Comparison of ENCODE assay signal across 1 cellular context in genomic region chr20:43442310-43442880, GRCh38.
TF ChIP-seq lines count a peak whose summit lies in the region.

No MANE protein-coding gene starts in this region.

TF ChIP-seq in A549, 52 proteins besides CTCF, POLR2A, EP300 and RAD21 (continued from another document):
- no peak for TF ChIP-seq USF2 (IDR thresholded peaks at IDR 0.05)
- no peak for TF ChIP-seq ATOH8 (CRISPR knock-in tag; IDR thresholded peaks at IDR 0.05; ENCODE audit: low read depth)
- TF ChIP-seq CBX8 (IDR thresholded peaks at IDR 0.05) = no peak
- TF ChIP-seq ESRRA (IDR thresholded peaks at IDR 0.05; ENCODE audit: borderline replicate concordance, low read length) = no peak
- no peak for TF ChIP-seq CHD2 (IDR thresholded peaks at IDR 0.05; ENCODE audit: low read length, partially characterized antibody)
- TF ChIP-seq KDM5A (IDR thresholded peaks at IDR 0.05) = no peak
- no peak for TF ChIP-seq EHF (CRISPR knock-in tag; IDR thresholded peaks at IDR 0.05)
- no peak for TF ChIP-seq JUNB (IDR thresholded peaks at IDR 0.05)
- TF ChIP-seq ZSCAN20 (CRISPR knock-in tag; IDR thresholded peaks at IDR 0.05) = no peak
